Comparison of ENCODE assay signal across 8 cellular contexts in the genomic region with DNA sequence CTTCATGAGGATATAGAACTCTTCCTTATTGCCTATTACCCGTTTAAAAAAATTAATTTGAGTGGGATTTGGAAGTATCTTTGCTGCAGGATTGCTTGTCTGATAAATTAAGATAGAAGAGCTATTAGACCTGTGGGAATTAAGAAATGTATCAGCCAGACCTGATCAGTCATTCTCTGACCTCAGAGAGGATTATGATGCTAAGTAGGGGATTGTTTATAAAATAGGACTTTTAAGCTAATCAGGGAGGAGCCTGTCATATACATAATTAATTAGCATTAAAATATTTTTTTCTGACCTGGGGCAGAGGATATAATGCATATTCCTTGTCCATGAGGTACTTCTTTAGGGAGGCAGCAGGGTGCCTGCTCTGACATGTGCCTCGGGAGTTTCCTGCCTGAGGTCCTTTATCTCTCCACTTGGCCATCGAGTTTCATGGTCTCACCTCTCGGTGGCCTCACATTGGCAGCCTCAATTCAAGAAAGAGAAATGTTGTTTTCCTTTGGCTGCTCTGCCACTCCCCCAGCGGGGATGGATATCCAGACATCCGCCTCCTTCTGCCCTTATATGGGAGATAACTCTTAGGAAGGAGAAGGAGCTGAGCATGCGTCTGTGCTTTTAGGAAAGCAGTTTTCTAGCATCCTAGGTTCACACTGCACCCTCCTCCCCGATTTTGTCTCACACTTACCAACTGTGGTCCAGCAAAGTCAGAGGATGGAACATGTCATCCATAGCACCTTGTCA. TPM values are rescaled to one million over a fixed set of nuclear protein-coding genes. Genes with fewer than 3 reads are reported as not detected.
A peak's percentile ranks its signal among the peaks of the same experiment; 100 is the strongest.
DNase-seq lines count a peak whose midpoint lies in the region; ATAC-seq lines count a peak whose summit lies in the region.

No MANE protein-coding gene starts in this region.

- H3K27me3 ChIP-seq in adipocyte (replicated peaks; ENCODE audit: control insufficient read depth, insufficient read depth, low read length): no peaks in the 10 kb centered on the region

- ATAC-seq in Right ventricle myocardium inferior (peak; percentile 62), GM19395 (IDR thresholded peaks at IDR 0.05; ENCODE audit: unreplicated experiment) (no peak), HG03280 (IDR thresholded peaks at IDR 0.05; ENCODE audit: unreplicated experiment) (no peak)

- peak overlapping the region; percentile 88 for H3K4me3 ChIP-seq in adipocyte (ENCODE audit: low read length)

- intact Hi-C loops in Right ventricle myocardium inferior (cut with DNase I): loop anchor here (5.0 kb wide), 1 partner anchor 376 kb away; the partner anchor contains the start of gene SIK2
- intact Hi-C loops in cardiac septum (cut with DNase I): loop anchor here (1.0 to 2.0 kb wide), 2 partner anchors 41 to 99 kb away; partner anchors contain the start of genes CFAP68, DIXDC1 and FDXACB1
- intact Hi-C loops in head of caudate nucleus (cut with DNase I): loop anchor here (5.0 kb wide), 2 partner anchors 41 to 101 kb away; partner anchors contain the start of genes CFAP68, DIXDC1 and FDXACB1

- peak overlapping the region; percentile 85 for H3K9ac ChIP-seq in adipocyte (ENCODE audit: low read length)

- peaks cover 31% of the 10 kb centered on the region for H3K36me3 ChIP-seq in adipocyte (ENCODE audit: control insufficient read depth, insufficient read depth, low read length, severe bottlenecking)

- no peak for DNase-seq in Right ventricle myocardium inferior (ENCODE audit: missing footprints)
- no peak for DNase-seq in cardiac septum (ENCODE audit: low spot score)
- peak; percentile 92 for DNase-seq in adipocyte (ENCODE audit: low read depth)
- DNase-seq in head of caudate nucleus: peak; percentile 54 to 96 (median 84)
- peak; percentile 82 for DNase-seq in occipital lobe (lab: John Stamatoyannopoulos, UW)
- no peak for DNase-seq in activated CD8-positive, alpha-beta memory T cell treated with anti-CD3 and anti-CD28 coated beads, Interleukin-2, amount 50 U/mL, for 48 hours

- H3K4me1 ChIP-seq in adipocyte (ENCODE audit: control insufficient read depth, insufficient read depth, low read length): peaks cover 33% of the 10 kb centered on the region

- no peaks in the 10 kb centered on the region for H3K9me3 ChIP-seq in adipocyte (ENCODE audit: control insufficient read depth, low read length)

RNA-seq across cellular contexts. Expression of gene DIXDC1, which starts 41.1 kb away (rescaled TPM):
- total RNA-seq in Right ventricle myocardium inferior (20.7 TPM), cardiac septum (29.0 TPM), occipital lobe (78.5 TPM)

RNA-seq across cellular contexts. Expression of gene DLAT, which starts 47.0 kb away (rescaled TPM):
- total RNA-seq in Right ventricle myocardium inferior (157 TPM), cardiac septum (123 TPM), occipital lobe (46.5 TPM)

RNA-seq across cellular contexts. Expression of gene C11orf52, which starts 59.5 kb away (rescaled TPM):
- total RNA-seq in Right ventricle myocardium inferior (1.9 TPM), cardiac septum (2.6 TPM), occipital lobe (not detected)

Comparison
In these comparisons a context has a peak if more than half of its experiments do, and no peak if none do; other contexts are left out.
1. DNase-seq: peak in adipocyte (single experiment), head of caudate nucleus (42 of 42) and occipital lobe (single experiment); none in Right ventricle myocardium inferior (single experiment), cardiac septum (single experiment) and activated CD8-positive, alpha-beta memory T cell treated with anti-CD3 and anti-CD28 coated beads, Interleukin-2, amount 50 U/mL, for 48 hours (single experiment).